In genomic region chr11:36316049-36316448, GRCh38 we compare ENCODE assay signal across 30 cellular contexts.
"Had no signal": no experiment of that assay in that cellular context is flagged by ENCODE, and none has a peak within 500 bp of the region (broad histone marks: within the 10 kb centered on the region; RNA-seq: fewer than 3 reads in every experiment).

No MANE protein-coding gene starts in this region.

- ATAC-seq: body of pancreas; gastroesophageal sphincter; left cardiac atrium; naive thymus-derived CD8-positive, alpha-beta T cell; pancreas; sciatic nerve; stimulated activated naive CD8-positive, alpha-beta T cell treated with anti-CD3 and anti-CD28 coated beads, Interleukin-15, Interleukin-2, amounts not matched to agents 100 U/mL and 50 U/mL, for 24 hours had no signal

- H3K9me3 Mint-ChIP-seq: naive thymus-derived CD8-positive, alpha-beta T cell; neural crest cell had no signal

- H3K9me3 ChIP-seq: body of pancreas, gastroesophageal sphincter, pancreas, prostate gland, testis, upper lobe of left lung, vagina had no signal

- H3K4me3 ChIP-seq: body of pancreas, coronary artery, dorsolateral prefrontal cortex, gastroesophageal sphincter, pancreas, prostate gland, skin epidermis, testis, upper lobe of left lung, vagina had no signal

- H3K27ac Mint-ChIP-seq: activated naive CD8-positive, alpha-beta T cell; naive thymus-derived CD8-positive, alpha-beta T cell had no signal

- DNase-seq: activated CD4-positive, alpha-beta T cell treated with anti-CD3 and anti-CD28 coated beads for 4 hours; activated CD4-positive, alpha-beta T cell treated with anti-CD3 and anti-CD28 coated beads, Interleukin-2, amount 50 U/mL, for 4 hours; activated effector memory CD4-positive, alpha-beta T cell treated with Interleukin-2 at 50 U/mL for 16 hours; activated naive CD4-positive, alpha-beta T cell treated with Interleukin-2 at 50 U/mL for 16 hours; activated T-cell treated with anti-CD3 and anti-CD28 coated beads for 4 hours; aorta; body of pancreas; dorsolateral prefrontal cortex; effector memory CD4-positive, alpha-beta T cell; erythroblast; hippocampal formation; left cardiac atrium; mammary epithelial cell; naive thymus-derived CD8-positive, alpha-beta T cell; nucleus accumbens; pancreas; retina; stimulated activated CD4-positive, alpha-beta T cell treated with anti-CD3 and anti-CD28 coated beads, Interleukin-12 subunit alpha, Interleukin-12 subunit beta, amount 100 ng/mL, for 4 hours; stimulated activated CD4-positive, alpha-beta T cell treated with anti-CD3 and anti-CD28 coated beads, Interleukin-4, amount 100 ng/mL, for 1 hour; stimulated activated naive CD8-positive, alpha-beta T cell treated with anti-CD3 and anti-CD28 coated beads, Interleukin-15, Interleukin-2, amounts not matched to agents 100 U/mL and 50 U/mL, for 24 hours; testis; upper lobe of left lung had no signal

- H3K36me3 ChIP-seq: gastroesophageal sphincter, pancreas, prostate gland, upper lobe of left lung, vagina had no signal

- H3K4me1 ChIP-seq: body of pancreas, gastroesophageal sphincter, prostate gland, testis, upper lobe of left lung, vagina had no signal

- H3K4me3 Mint-ChIP-seq: activated naive CD8-positive, alpha-beta T cell; naive thymus-derived CD8-positive, alpha-beta T cell; neural crest cell had no signal

- H3K27me3 ChIP-seq: body of pancreas, dorsolateral prefrontal cortex, pancreas, testis, upper lobe of left lung, vagina had no signal

- H3K4me1 Mint-ChIP-seq: neural crest cell had no signal

- H3K36me3 Mint-ChIP-seq: activated naive CD8-positive, alpha-beta T cell; naive thymus-derived CD8-positive, alpha-beta T cell had no signal
